9 cellular contexts compared by ENCODE assay signal in the genomic region with DNA sequence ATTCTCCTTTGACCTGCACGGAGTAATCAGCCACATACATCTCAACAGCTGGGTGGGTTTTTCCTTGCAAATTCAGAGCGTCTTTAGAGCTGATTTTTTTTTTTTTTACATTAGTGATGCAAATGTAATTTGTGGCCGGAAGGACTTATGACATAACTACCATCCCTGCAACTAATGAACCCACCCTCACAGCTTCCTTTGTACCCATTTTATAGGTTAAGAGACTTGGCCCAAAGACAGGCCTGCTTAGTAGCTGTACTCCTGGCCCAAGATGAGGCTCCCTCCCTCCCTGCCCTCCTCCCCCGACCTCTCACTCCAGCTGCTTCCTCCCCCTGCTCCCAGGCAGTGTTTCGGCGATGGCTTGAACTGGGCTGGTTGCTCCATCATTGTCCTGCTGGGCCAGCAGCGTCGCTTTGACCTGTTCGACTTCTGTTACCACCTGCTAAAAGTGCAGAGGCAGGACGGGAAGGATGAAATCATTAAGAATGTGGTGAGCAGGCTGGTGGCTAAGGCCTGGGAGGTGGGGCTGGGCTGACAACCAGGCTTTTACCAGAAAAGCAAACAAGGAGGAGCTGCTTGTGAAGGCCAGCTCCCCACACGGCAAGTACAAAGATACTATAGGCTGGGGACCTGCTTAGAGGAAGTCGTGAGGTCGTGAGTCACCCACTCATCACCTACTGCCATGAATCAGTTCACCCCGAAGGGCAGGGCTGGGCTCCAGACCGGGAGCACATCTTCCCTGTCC.
A peak's percentile ranks its signal among the peaks of the same experiment; 100 is the strongest.
DNase-seq lines count a peak whose midpoint lies in the region; ATAC-seq and TF ChIP-seq lines count a peak whose summit lies in the region.
"Had no signal": no experiment of that assay in that cellular context is flagged by ENCODE, and none has a peak within 500 bp of the region (broad histone marks: within the 10 kb centered on the region; RNA-seq: fewer than 3 reads in every experiment).

No MANE protein-coding gene starts in this region.

- no peaks in the 10 kb centered on the region for H3K27me3 Mint-ChIP-seq in H9 (ENCODE audit: low read depth)

- H3K4me2 ChIP-seq in H9 (ENCODE audit: insufficient read depth, insufficient read length, low read length): no peak overlapping the region

- TF ChIP-seq CTCF in H9 (conservative IDR thresholded peaks at IDR 0.05): no peak

- H3T11ph ChIP-seq in H9 (ENCODE audit: low read length): no peak overlapping the region

- DNase-seq in HT1080 (ENCODE audit: low read depth) (peak; percentile 99), NCI-H1930 (lab: John Stamatoyannopoulos, UW) (no peak), H9 (no peak)
- peak; percentile 70 to 80 for DNase-seq in activated CD4-positive, alpha-beta T cell treated with anti-CD3 and anti-CD28 coated beads, Interleukin-2, amount 50 U/mL, for 48 hours
- DNase-seq in stimulated activated CD4-positive, alpha-beta T cell treated with anti-CD3 and anti-CD28 coated beads, Interleukin-15, amount 100 ng/mL, for 48 hours (ENCODE audit: low read depth in 2 of 2): peak; percentile 75 to 79

- no peaks in the 10 kb centered on the region for H3K79me1 ChIP-seq in H9 (ENCODE audit: insufficient read depth, low read depth, low read length, poor library complexity, severe bottlenecking)

- H3K27ac Mint-ChIP-seq in H9: peak overlapping the region in 1 of 3 experiments; percentile 51; a peak in 2 of 7 replicates

- no peaks in the 10 kb centered on the region for H3K79me2 ChIP-seq in H9 (ENCODE audit: insufficient read depth, low read length)

- no peak overlapping the region for H3K4ac ChIP-seq in H9 (ENCODE audit: low read depth, low read length)

- no peak overlapping the region for H2BK12ac ChIP-seq in H9 (ENCODE audit: insufficient read length, low read depth, low read length)

- H3K56ac ChIP-seq in H9 (ENCODE audit: insufficient read length, low read depth, low read length): no peak overlapping the region

- WGBS in H9 (ENCODE audit: extremely low coverage, insufficient read length, low lambda C conversion rate): no CpG with 5 or more reads among the region's 15 CpGs

- no peak overlapping the region for H4K91ac ChIP-seq in H9 (ENCODE audit: insufficient read length, low read depth, low read length)

- H3K9me3 Mint-ChIP-seq in H9: no peaks in the 10 kb centered on the region
- H3K9me3 Mint-ChIP-seq: neural crest cell had no signal

- no peak overlapping the region for H2AFZ ChIP-seq in H9 (ENCODE audit: low read length)

- H3K18ac ChIP-seq in H9 (ENCODE audit: insufficient read length, low read depth, low read length): no peak overlapping the region

- no peaks in the 10 kb centered on the region for H3K23me2 ChIP-seq in H9 (ENCODE audit: insufficient read length, low read depth, low read length, poor library complexity, severe bottlenecking)

- H3K4me1 Mint-ChIP-seq in H9: peaks cover 6% of the 10 kb centered on the region in 2 experiments

- H3K9me3 ChIP-seq in H9 (ENCODE audit: control insufficient read depth, low read depth, low read length): no peaks in the 10 kb centered on the region

- no peak overlapping the region for H2BK120ac ChIP-seq in H9 (ENCODE audit: low read depth, low read length, poor library complexity, severe bottlenecking)

- no peak overlapping the region for H3K23ac ChIP-seq in H9 (ENCODE audit: insufficient read length, low read depth, low read length)

- H2AK5ac ChIP-seq in H9 (ENCODE audit: insufficient read length, low read length): no peak overlapping the region

- H4K8ac ChIP-seq in H9 (replicated peaks; ENCODE audit: insufficient read length, low read depth, low read length): no peak overlapping the region

- H3K27ac ChIP-seq in H9 (ENCODE audit: insufficient read length, low read depth, low read length): no peak overlapping the region

- no peak overlapping the region for H2BK5ac ChIP-seq in H9 (ENCODE audit: insufficient read length, low read length)

- ATAC-seq in esophagus mucosa: peak; percentile 99
- no peak for ATAC-seq in HG03378 (IDR thresholded peaks at IDR 0.05; ENCODE audit: unreplicated experiment)
- no peak for ATAC-seq in GM21619 (IDR thresholded peaks at IDR 0.05; ENCODE audit: unreplicated experiment)

- no peak overlapping the region for H3K14ac ChIP-seq in H9 (ENCODE audit: insufficient read depth, low read length)

- no peak overlapping the region for H3K9ac ChIP-seq in H9 (ENCODE audit: extremely low read depth, insufficient read length, low read length)

- no peaks in the 10 kb centered on the region for H4K20me1 ChIP-seq in H9 (ENCODE audit: control insufficient read depth, insufficient read depth, insufficient read length)

- no peak overlapping the region for H3K4me3 Mint-ChIP-seq in H9
- H3K4me3 Mint-ChIP-seq: neural crest cell had no signal

- H3K4me1 ChIP-seq in H9 (ENCODE audit: insufficient read depth, low read length): no peaks in the 10 kb centered on the region

- no peaks in the 10 kb centered on the region for H3K27me3 ChIP-seq in H9 (ENCODE audit: insufficient read depth, low read length)

- peaks cover 9 to 36% (median 22%) of the 10 kb centered on the region in 3 experiments; a peak in 6 of 7 replicates for H3K36me3 Mint-ChIP-seq in H9 (ENCODE audit: insufficient read depth in 1 of 3, low read depth in 3 of 3)

- H2BK15ac ChIP-seq in H9 (ENCODE audit: low read depth, low read length): no peak overlapping the region

- H4K5ac ChIP-seq in H9 (ENCODE audit: insufficient read length, low read depth, low read length): no peak overlapping the region

- H2BK20ac ChIP-seq in H9 (ENCODE audit: low read depth, low read length, poor library complexity, severe bottlenecking): no peak overlapping the region

Comparison
In these comparisons a context has a peak if more than half of its experiments do, and no peak if none do; other contexts are left out.
1. DNase-seq: peak in HT1080 (single experiment), activated CD4-positive, alpha-beta T cell treated with anti-CD3 and anti-CD28 coated beads, Interleukin-2, amount 50 U/mL, for 48 hours (2 of 2) and stimulated activated CD4-positive, alpha-beta T cell treated with anti-CD3 and anti-CD28 coated beads, Interleukin-15, amount 100 ng/mL, for 48 hours (2 of 2); none in NCI-H1930 (0 of 2) and H9 (single experiment).